18 cellular contexts compared by ENCODE assay signal in genomic region chr6:24740861-24741260, GRCh38. TPM values are rescaled to one million over a fixed set of nuclear protein-coding genes. Genes with fewer than 3 reads are reported as not detected.
"Had no signal": no experiment of that assay in that cellular context is flagged by ENCODE, and none has a peak within 500 bp of the region (broad histone marks: within the 10 kb centered on the region; RNA-seq: fewer than 3 reads in every experiment).

No MANE protein-coding gene starts in this region.

- H3K4me1 Mint-ChIP-seq: mesothelial cell of epicardium, neural crest cell had no signal

- H2AFZ ChIP-seq: hepatocyte had no signal

- H3K9me3 Mint-ChIP-seq: activated T-cell treated with anti-CD3 and anti-CD28 coated beads, Interleukin-2, amount 50 U/mL, for 24 hours; mesothelial cell of epicardium; neural crest cell had no signal

- H3K4me3 ChIP-seq: hepatocyte, lower lobe of right lung, spleen, tibial artery, uterus had no signal

- H3K27me3 ChIP-seq: hepatocyte, spleen, tibial artery, uterus had no signal

- H3K79me2 ChIP-seq: hepatocyte had no signal

- H3K4me3 Mint-ChIP-seq: activated CD8-positive, alpha-beta memory T cell treated with anti-CD3 and anti-CD28 coated beads, Interleukin-2, amount 10 ng/mL, durations not matched to agents 7 days and 5 days; activated naive CD8-positive, alpha-beta T cell treated with anti-CD3 and anti-CD28 coated beads for 36 hours; activated T-cell treated with anti-CD3 and anti-CD28 coated beads, Interleukin-2, amount 50 U/mL, for 24 hours; mesothelial cell of epicardium; neural crest cell; stimulated activated memory B cell treated with anti-CD40 and anti-IgM and Interleukin-4, amounts not matched to agents 10 μg/mL and 1 μg/mL and 100 μg/mL, for 72 hours; T-helper 1 cell treated with Interleukin-12 subunit alpha and Interleukin-12 subunit beta and Interleukin-4 antibody, amounts not matched to agents 30 μg/mL and 1 μg/mL, for 36 hours had no signal

- H3K4me1 ChIP-seq: tibial artery, uterus had no signal

- ATAC-seq: activated CD8-positive, alpha-beta memory T cell treated with anti-CD3 and anti-CD28 coated beads, Interleukin-2, amount 10 ng/mL, durations not matched to agents 7 days and 5 days; lower lobe of right lung; right cardiac atrium; stimulated activated memory B cell treated with anti-CD40 and anti-IgM and Interleukin-4, amounts not matched to agents 10 μg/mL and 1 μg/mL and 100 μg/mL, for 72 hours had no signal

- H3K9me3 ChIP-seq: lower lobe of right lung, spleen, tibial artery, uterus had no signal

- H3K27me3 Mint-ChIP-seq: activated CD8-positive, alpha-beta memory T cell treated with anti-CD3 and anti-CD28 coated beads, Interleukin-2, amount 10 ng/mL, durations not matched to agents 7 days and 5 days; activated naive CD8-positive, alpha-beta T cell treated with anti-CD3 and anti-CD28 coated beads for 36 hours; activated T-cell treated with anti-CD3 and anti-CD28 coated beads, Interleukin-2, amount 50 U/mL, for 24 hours; stimulated activated memory B cell treated with anti-CD40 and anti-IgM and Interleukin-4, amounts not matched to agents 10 μg/mL and 1 μg/mL and 100 μg/mL, for 72 hours had no signal

- H3K36me3 Mint-ChIP-seq: activated CD8-positive, alpha-beta memory T cell treated with anti-CD3 and anti-CD28 coated beads, Interleukin-2, amount 10 ng/mL, durations not matched to agents 7 days and 5 days; activated naive CD8-positive, alpha-beta T cell treated with anti-CD3 and anti-CD28 coated beads for 36 hours; mesothelial cell of epicardium; stimulated activated memory B cell treated with anti-CD40 and anti-IgM and Interleukin-4, amounts not matched to agents 10 μg/mL and 1 μg/mL and 100 μg/mL, for 72 hours had no signal

- H3K27ac Mint-ChIP-seq: activated CD8-positive, alpha-beta memory T cell treated with anti-CD3 and anti-CD28 coated beads, Interleukin-2, amount 10 ng/mL, durations not matched to agents 7 days and 5 days; activated naive CD8-positive, alpha-beta T cell treated with anti-CD3 and anti-CD28 coated beads for 36 hours; activated T-cell treated with anti-CD3 and anti-CD28 coated beads, Interleukin-2, amount 50 U/mL, for 24 hours; mesothelial cell of epicardium; stimulated activated memory B cell treated with anti-CD40 and anti-IgM and Interleukin-4, amounts not matched to agents 10 μg/mL and 1 μg/mL and 100 μg/mL, for 72 hours; T-helper 1 cell treated with Interleukin-12 subunit alpha and Interleukin-12 subunit beta and Interleukin-4 antibody, amounts not matched to agents 30 μg/mL and 1 μg/mL, for 36 hours had no signal

- H3K36me3 ChIP-seq: lower lobe of right lung, spleen, tibial artery, uterus had no signal

- H3K4me2 ChIP-seq: hepatocyte had no signal

- DNase-seq: activated CD4-positive, alpha-beta T cell treated with anti-CD3 and anti-CD28 coated beads, Interleukin-2, amount 50 U/mL, for 4 hours; activated CD4-positive, CD25-positive, alpha-beta regulatory T cell treated with anti-CD3 and anti-CD28 coated beads, Interleukin-2, amount 50 U/mL, for 72 hours; activated CD8-positive, alpha-beta memory T cell treated with anti-CD3 and anti-CD28 coated beads, Interleukin-2, amount 10 ng/mL, durations not matched to agents 7 days and 5 days; activated effector memory CD4-positive, alpha-beta T cell treated with Interleukin-2 at 50 U/mL for 16 hours; activated naive CD8-positive, alpha-beta T cell treated with anti-CD3 and anti-CD28 coated beads for 36 hours; activated T-cell treated with anti-CD3 and anti-CD28 coated beads, Interleukin-2, amount 50 U/mL, for 24 hours; lower lobe of right lung; right cardiac atrium; spleen; stimulated activated CD4-positive, alpha-beta T cell treated with anti-CD3 and anti-CD28 coated beads, Interleukin-1b, Interleukin-23, amount 100 ng/mL, for 48 hours; tibial artery; uterus had no signal

- H3K27ac ChIP-seq: hepatocyte, lower lobe of right lung, spleen, tibial artery, uterus had no signal

RNA-seq across cellular contexts. Expression of gene ARMH2, which starts 57.9 kb away (rescaled TPM):
- total RNA-seq: activated naive CD8-positive, alpha-beta T cell treated with anti-CD3 and anti-CD28 coated beads for 36 hours; hepatocyte; mesothelial cell of epicardium; myocyte; neural crest cell; right cardiac atrium; uterus had no signal
- polyA plus RNA-seq: hepatocyte, right cardiac atrium had no signal
